Comparison of ENCODE assay signal across 9 cellular contexts in the genomic region with DNA sequence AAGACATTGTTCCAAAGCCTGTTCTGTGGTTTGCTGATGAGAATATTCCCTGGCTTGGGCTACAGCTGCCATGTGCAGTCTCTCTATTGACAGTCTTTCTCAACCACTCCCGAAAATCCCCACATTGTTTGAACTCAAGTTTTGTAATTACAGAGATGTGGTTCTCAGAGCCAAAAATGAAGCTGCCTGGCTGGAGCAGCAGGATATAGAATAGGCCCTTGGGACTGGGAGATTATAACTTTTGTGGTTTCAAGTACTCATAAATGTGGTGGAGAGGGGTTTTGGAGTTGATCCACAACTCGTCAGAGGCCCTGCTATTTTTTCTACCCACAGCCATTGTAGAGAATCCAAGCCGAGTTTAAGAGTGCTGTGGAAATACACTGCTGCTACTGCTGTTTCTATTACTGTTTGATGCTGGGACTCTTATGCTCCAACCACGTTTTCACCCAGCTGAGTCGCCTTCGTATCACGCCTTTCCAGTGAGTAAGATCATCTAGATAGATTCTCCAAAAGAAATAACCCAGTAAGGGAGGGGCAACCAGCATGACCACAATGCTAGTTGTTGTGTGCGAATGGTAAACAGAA. TPM values are rescaled to one million over a fixed set of nuclear protein-coding genes. Genes with fewer than 3 reads are reported as not detected.
DNase-seq lines count a peak whose midpoint lies in the region; ATAC-seq and TF ChIP-seq lines count a peak whose summit lies in the region.
"Had no signal": no experiment of that assay in that cellular context is flagged by ENCODE, and none has a peak within 500 bp of the region (broad histone marks: within the 10 kb centered on the region; RNA-seq: fewer than 3 reads in every experiment).

No MANE protein-coding gene starts in this region.

- H2BK120ac ChIP-seq in mesendoderm (ENCODE audit: low read depth, low read length) = no peak overlapping the region

- no peak overlapping the region for H3K56ac ChIP-seq in mesendoderm (ENCODE audit: low read length)

- H3K27me3 ChIP-seq in tibial artery = no peaks in the 10 kb centered on the region
- no peaks in the 10 kb centered on the region for H3K27me3 ChIP-seq in mesendoderm (ENCODE audit: insufficient read depth, low read length, poor library complexity)

- H3K27ac Mint-ChIP-seq in activated naive CD8-positive, alpha-beta T cell treated with anti-CD3 and anti-CD28 coated beads, Interleukin-2, amount 50 U/mL, for 24 hours = peak overlapping the region; percentile 31
- H3K27ac Mint-ChIP-seq in activated naive CD8-positive, alpha-beta T cell treated with anti-CD3 and anti-CD28 coated beads for 36 hours = no peak overlapping the region

- H3K4me3 ChIP-seq in fibroblast of villous mesenchyme (ENCODE audit: low read depth, low read length) = no peak overlapping the region
- H3K4me3 ChIP-seq in tibial artery = no peak overlapping the region
- H3K4me3 ChIP-seq in mesendoderm (ENCODE audit: low read length) = no peak overlapping the region

- no peak overlapping the region for H3K23ac ChIP-seq in mesendoderm (ENCODE audit: low read length)

- no peaks in the 10 kb centered on the region for H3K36me3 Mint-ChIP-seq in activated naive CD8-positive, alpha-beta T cell treated with anti-CD3 and anti-CD28 coated beads, Interleukin-2, amount 50 U/mL, for 24 hours (ENCODE audit: low read depth)
- no peaks in the 10 kb centered on the region for H3K36me3 Mint-ChIP-seq in activated naive CD8-positive, alpha-beta T cell treated with anti-CD3 and anti-CD28 coated beads for 36 hours

- H3K18ac ChIP-seq in mesendoderm (ENCODE audit: low read length) = no peak overlapping the region

- H2AK5ac ChIP-seq in mesendoderm (ENCODE audit: low read length) = no peak overlapping the region

- H3K4me1 ChIP-seq in tibial artery = peaks cover 0 to 26% (median 4%) of the 10 kb centered on the region in 4 donors
- no peaks in the 10 kb centered on the region for H3K4me1 ChIP-seq in mesendoderm (ENCODE audit: control insufficient read depth, low read depth, low read length)

- H3K27ac ChIP-seq in tibial artery (peak overlapping the region; percentile 44 to 61), mesendoderm (ENCODE audit: low read depth, low read length) (no peak overlapping the region)

- no peak overlapping the region for H3K4me3 Mint-ChIP-seq in activated naive CD8-positive, alpha-beta T cell treated with anti-CD3 and anti-CD28 coated beads, Interleukin-2, amount 50 U/mL, for 24 hours
- no peak overlapping the region for H3K4me3 Mint-ChIP-seq in activated naive CD8-positive, alpha-beta T cell treated with anti-CD3 and anti-CD28 coated beads for 36 hours

- no peak overlapping the region for H4K5ac ChIP-seq in mesendoderm (ENCODE audit: low read length)

- TF ChIP-seq CTCF in fibroblast of villous mesenchyme (IDR thresholded peaks at IDR 0.05; ENCODE audit: insufficient read depth, low read depth, low read length) (no peak), tibial artery (IDR thresholded peaks at IDR 0.05) (no peak)

- no peaks in the 10 kb centered on the region for H3K9me3 Mint-ChIP-seq in activated naive CD8-positive, alpha-beta T cell treated with anti-CD3 and anti-CD28 coated beads, Interleukin-2, amount 50 U/mL, for 24 hours
- no peaks in the 10 kb centered on the region for H3K9me3 Mint-ChIP-seq in activated naive CD8-positive, alpha-beta T cell treated with anti-CD3 and anti-CD28 coated beads for 36 hours

- peak; percentile 47 for ATAC-seq in activated naive CD8-positive, alpha-beta T cell treated with anti-CD3 and anti-CD28 coated beads, Interleukin-2, amount 50 U/mL, for 24 hours
- ATAC-seq in HG02588 (IDR thresholded peaks at IDR 0.05; ENCODE audit: unreplicated experiment) = no peak
- no peak for ATAC-seq in HG02678 (IDR thresholded peaks at IDR 0.05; ENCODE audit: unreplicated experiment)

- intact Hi-C loops in tibial artery (cut with DNase I; ENCODE audit: low total_unique reads) = no loop called here

- no peak overlapping the region for H4K8ac ChIP-seq in mesendoderm (ENCODE audit: low read depth, low read length)

- H3K4ac ChIP-seq in mesendoderm (ENCODE audit: low read depth, low read length) = no peak overlapping the region

- H3K4me2 ChIP-seq in mesendoderm (ENCODE audit: low read length) = no peak overlapping the region

- H3K79me1 ChIP-seq in mesendoderm (ENCODE audit: low read length) = no peaks in the 10 kb centered on the region

- no peak for DNase-seq in activated naive CD8-positive, alpha-beta T cell treated with anti-CD3 and anti-CD28 coated beads, Interleukin-2, amount 50 U/mL, for 24 hours
- DNase-seq in activated naive CD8-positive, alpha-beta T cell treated with anti-CD3 and anti-CD28 coated beads for 36 hours = no peak
- peak; percentile 40 for DNase-seq in OCI-M1 (lab: John Stamatoyannopoulos, UW)
- DNase-seq in fibroblast of villous mesenchyme (ENCODE audit: low read depth) = peak; percentile 97
- DNase-seq in tibial artery = no peak
- no peak for DNase-seq in mesendoderm

- no peak overlapping the region for H3K9ac ChIP-seq in mesendoderm (ENCODE audit: low read length)

- peaks cover 37% of the 10 kb centered on the region for H3K4me1 Mint-ChIP-seq in activated naive CD8-positive, alpha-beta T cell treated with anti-CD3 and anti-CD28 coated beads, Interleukin-2, amount 50 U/mL, for 24 hours
- H3K4me1 Mint-ChIP-seq in activated naive CD8-positive, alpha-beta T cell treated with anti-CD3 and anti-CD28 coated beads for 36 hours = peaks cover 12% of the 10 kb centered on the region

- H3K36me3 ChIP-seq in tibial artery (no peaks in the 10 kb centered on the region), mesendoderm (ENCODE audit: control insufficient read depth, insufficient read depth, low read length) (no peaks in the 10 kb centered on the region)

- no CpG with 5 or more reads among the region's 8 CpGs for WGBS in mesendoderm (ENCODE audit: extremely low coverage, insufficient coverage, low lambda C conversion rate)

- H3K27me3 Mint-ChIP-seq in activated naive CD8-positive, alpha-beta T cell treated with anti-CD3 and anti-CD28 coated beads, Interleukin-2, amount 50 U/mL, for 24 hours = no peaks in the 10 kb centered on the region
- H3K27me3 Mint-ChIP-seq in activated naive CD8-positive, alpha-beta T cell treated with anti-CD3 and anti-CD28 coated beads for 36 hours = no peaks in the 10 kb centered on the region

- no peak overlapping the region for H2BK5ac ChIP-seq in mesendoderm (ENCODE audit: low read length)

- H3K9me3 ChIP-seq in tibial artery = no peaks in the 10 kb centered on the region

- no peaks in the 10 kb centered on the region for H3K79me2 ChIP-seq in mesendoderm (ENCODE audit: control insufficient read depth, insufficient read depth, low read length)

- H2BK15ac ChIP-seq in mesendoderm (replicated peaks; ENCODE audit: low read depth) = no peak overlapping the region

RNA-seq across cellular contexts. Expression of a gene that starts 57.1 kb away (rescaled TPM):
- total RNA-seq in activated naive CD8-positive, alpha-beta T cell treated with anti-CD3 and anti-CD28 coated beads for 36 hours = not detected
- total RNA-seq in fibroblast of villous mesenchyme = not detected in 2 replicates
- not detected for polyA plus RNA-seq in mesendoderm (2013, experiment 1 of 2)
- not detected for polyA plus RNA-seq in mesendoderm (2013, experiment 2 of 2)
- total RNA-seq: lung microvascular endothelial cell had no signal

Comparison
In these comparisons a context has a peak if more than half of its experiments do, and no peak if none do; other contexts are left out.
1. DNase-seq: peak in OCI-M1 (single experiment) and fibroblast of villous mesenchyme (single experiment); none in activated naive CD8-positive, alpha-beta T cell treated with anti-CD3 and anti-CD28 coated beads, Interleukin-2, amount 50 U/mL, for 24 hours (single experiment), activated naive CD8-positive, alpha-beta T cell treated with anti-CD3 and anti-CD28 coated beads for 36 hours (single experiment), tibial artery (0 of 2) and mesendoderm (single experiment).